In the genomic region with DNA sequence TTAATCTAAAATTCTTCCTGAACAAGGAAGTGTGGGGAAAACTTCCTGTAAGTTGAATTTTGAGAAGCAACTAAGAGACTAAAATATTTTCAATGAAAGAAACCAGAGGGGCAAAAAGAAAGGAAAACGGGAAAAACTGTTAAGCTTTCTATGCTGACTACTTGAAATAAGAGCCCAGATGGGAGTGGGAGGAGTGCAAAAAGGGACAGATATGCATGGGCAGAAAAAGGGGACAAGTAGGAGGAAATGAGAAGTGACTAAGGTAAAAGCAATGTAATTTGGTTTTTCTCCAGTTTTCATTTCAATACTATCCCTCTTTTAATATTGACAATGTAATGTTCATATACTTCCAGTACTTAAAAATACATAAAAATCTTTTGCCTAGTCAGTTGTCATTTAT, we compare ENCODE assay signal across 18 cellular contexts. TPM values are rescaled to one million over a fixed set of nuclear protein-coding genes. Genes with fewer than 3 reads are reported as not detected.
"Had no signal": no experiment of that assay in that cellular context is flagged by ENCODE, and none has a peak within 500 bp of the region (broad histone marks: within the 10 kb centered on the region; RNA-seq: fewer than 3 reads in every experiment).

No MANE protein-coding gene starts in this region.

- H3K4me1 ChIP-seq: body of pancreas had no signal

- H3K27me3 Mint-ChIP-seq: dendritic cell treated with granulocyte-macrophage colony-stimulating factor and Interleukin-4, amounts not matched to agents 40 ng/mL and 50 ng/mL, for 4 days; effector memory CD8-positive, alpha-beta T cell had no signal

- H3K27ac ChIP-seq: body of pancreas, epithelial cell of prostate, neutrophil, right atrium auricular region, upper lobe of left lung, VCaP had no signal

- DNase-seq: activated effector memory CD4-positive, alpha-beta T cell treated with anti-CD3 and anti-CD28 coated beads, Interleukin-2, amount 50 U/mL, for 16 hours; body of pancreas; central memory CD4-positive, alpha-beta T cell; effector memory CD8-positive, alpha-beta T cell; kidney glomerular epithelial cell; posterior cingulate gyrus; small intestine; stimulated activated naive CD4-positive, alpha-beta T cell; T-helper 9 cell; upper lobe of left lung had no signal

- H3K4me3 ChIP-seq: body of pancreas, right atrium auricular region, upper lobe of left lung had no signal

- H3K27me3 ChIP-seq: body of pancreas, neutrophil, right atrium auricular region, upper lobe of left lung had no signal

- H3K9me3 ChIP-seq: body of pancreas, neutrophil, right atrium auricular region, upper lobe of left lung had no signal

- H3K27ac Mint-ChIP-seq: dendritic cell treated with granulocyte-macrophage colony-stimulating factor and Interleukin-4, amounts not matched to agents 40 ng/mL and 50 ng/mL, for 4 days had no signal

- ATAC-seq: body of pancreas; effector memory CD8-positive, alpha-beta T cell had no signal

- H3K9me3 Mint-ChIP-seq: dendritic cell treated with granulocyte-macrophage colony-stimulating factor and Interleukin-4, amounts not matched to agents 40 ng/mL and 50 ng/mL, for 4 days; effector memory CD8-positive, alpha-beta T cell had no signal

- H3K4me3 Mint-ChIP-seq: dendritic cell treated with granulocyte-macrophage colony-stimulating factor and Interleukin-4, amounts not matched to agents 40 ng/mL and 50 ng/mL, for 4 days; effector memory CD8-positive, alpha-beta T cell had no signal

RNA-seq across cellular contexts. Expression of a gene that starts 31.2 kb away (rescaled TPM):
- total RNA-seq: activated CD8-positive, alpha-beta memory T cell treated with anti-CD3 and anti-CD28 coated beads for 36 hours; body of pancreas; mesenteric fat pad; right atrium auricular region; temporal lobe had no signal
